Comparison of ENCODE assay signal across 8 cellular contexts in the genomic region with DNA sequence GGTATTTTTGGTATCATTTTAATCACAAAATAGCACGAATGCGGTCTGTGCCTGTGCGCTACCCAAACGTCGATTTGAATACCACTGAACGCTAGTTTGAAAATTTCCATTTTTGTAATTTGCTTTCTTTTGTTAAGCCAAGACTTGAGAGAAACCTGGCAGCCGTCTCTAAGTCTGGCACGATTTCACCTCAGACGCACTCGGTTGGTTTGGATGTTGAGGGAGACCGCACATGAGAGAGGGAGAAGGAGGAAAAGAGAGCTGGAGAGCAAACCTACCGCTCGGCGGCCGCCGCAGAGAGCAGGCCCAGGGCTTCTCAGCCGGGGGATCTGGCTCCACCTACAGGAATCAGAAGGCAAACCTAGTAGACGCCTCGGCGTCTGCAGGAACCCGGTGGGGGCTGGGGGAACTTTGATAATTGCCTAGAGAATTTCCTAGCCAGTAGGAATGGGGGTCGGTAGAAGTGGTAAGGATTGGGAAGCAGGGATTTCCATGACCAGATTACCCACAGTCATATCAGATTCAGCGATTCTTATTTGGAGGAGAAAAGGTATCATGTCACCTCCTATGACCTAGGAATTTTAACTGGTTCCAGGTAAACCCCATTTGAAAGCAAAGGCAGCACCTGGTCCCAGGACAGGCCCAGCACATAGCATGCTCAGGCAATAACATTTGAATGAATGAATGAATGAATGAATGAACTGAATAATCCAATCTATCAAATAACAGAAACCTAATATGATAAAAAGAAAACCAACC.
A peak's percentile ranks its signal among the peaks of the same experiment; 100 is the strongest.
DNase-seq lines count a peak whose midpoint lies in the region; ATAC-seq and FAIRE-seq lines count a peak whose summit lies in the region.

No MANE protein-coding gene starts in this region.

- DNase-seq in Ammon's horn (ENCODE audit: low spot score) = peak; percentile 74
- DNase-seq in GM19240 (ENCODE audit: insufficient read length, low spot score) = peak; percentile 51
- peak; percentile 54 for DNase-seq in SK-MEL-5 (ENCODE audit: low read depth, low spot score)
- peak; percentile 59 to 61 for DNase-seq in activated naive CD4-positive, alpha-beta T cell treated with anti-CD3 and anti-CD28 coated beads, Interleukin-2, amount 50 U/mL, for 72 hours (ENCODE audit: low spot score in 2 of 2)
- DNase-seq in left ventricle myocardium superior = peak; percentile 83
- peak; percentile 32 for DNase-seq in renal cortical epithelial cell (ENCODE audit: low read depth)
- peak; percentile 83 for DNase-seq in urothelium cell line (ENCODE audit: low spot score)

- ATAC-seq in HG03354 (IDR thresholded peaks at IDR 0.05; ENCODE audit: poor library complexity, severe bottlenecking, unreplicated experiment) (peak; percentile 96), left ventricle myocardium superior (peak; percentile 83)
- ATAC-seq in activated naive CD4-positive, alpha-beta T cell treated with anti-CD3 and anti-CD28 coated beads, Interleukin-2, amount 50 U/mL, for 72 hours = peak; percentile 93 to 97

- peak overlapping the region in 1 of 2 donors; percentile 76 for H3K27ac Mint-ChIP-seq in activated naive CD4-positive, alpha-beta T cell treated with anti-CD3 and anti-CD28 coated beads, Interleukin-2, amount 50 U/mL, for 72 hours

- FAIRE-seq in urothelium cell line (lab: Jason Lieb, UNC) = no peak

- H3K36me3 Mint-ChIP-seq in activated naive CD4-positive, alpha-beta T cell treated with anti-CD3 and anti-CD28 coated beads, Interleukin-2, amount 50 U/mL, for 72 hours = no peaks in the 10 kb centered on the region

- in situ Hi-C loops in SK-MEL-5 (cut with HindIII; ENCODE audit: low pct_unique_long_range_greater_than_20kb, low sequenced_read_pairs) = no loop called here

- intact Hi-C loops in left ventricle myocardium superior (cut with micrococcal nuclease) = no loop called here

- H3K9me3 Mint-ChIP-seq in activated naive CD4-positive, alpha-beta T cell treated with anti-CD3 and anti-CD28 coated beads, Interleukin-2, amount 50 U/mL, for 72 hours = no peaks in the 10 kb centered on the region

Comparison
In these comparisons a context has a peak if more than half of its experiments do, and no peak if none do; other contexts are left out.
1. Peak in every context shown above with its lines: DNase-seq and ATAC-seq.
2. DNase-seq: peak in every context shown above with its lines; median percentile 83 in left ventricle myocardium superior; 83 in urothelium cell line; 74 in Ammon's horn; 60 in activated naive CD4-positive, alpha-beta T cell treated with anti-CD3 and anti-CD28 coated beads, Interleukin-2, amount 50 U/mL, for 72 hours; 54 in SK-MEL-5; 51 in GM19240; 32 in renal cortical epithelial cell.